In genomic region chr11:75344186-75344585, GRCh38 we compare ENCODE assay signal across 1 cellular context.
TF ChIP-seq lines count a peak whose summit lies in the region.

No MANE protein-coding gene starts in this region.

TF ChIP-seq in HCT116, 20 proteins besides CTCF, POLR2A, EP300 and RAD21 (continued from another document):
- no peak for TF ChIP-seq ZNF274 (IDR thresholded peaks at IDR 0.05; ENCODE audit: low read depth, low read length)
- TF ChIP-seq ZBTB33 (IDR thresholded peaks at IDR 0.05; ENCODE audit: extremely low read depth, insufficient replicate concordance, low read length): no peak
